ENCODE assay signal across 8 cellular contexts in the genomic region with DNA sequence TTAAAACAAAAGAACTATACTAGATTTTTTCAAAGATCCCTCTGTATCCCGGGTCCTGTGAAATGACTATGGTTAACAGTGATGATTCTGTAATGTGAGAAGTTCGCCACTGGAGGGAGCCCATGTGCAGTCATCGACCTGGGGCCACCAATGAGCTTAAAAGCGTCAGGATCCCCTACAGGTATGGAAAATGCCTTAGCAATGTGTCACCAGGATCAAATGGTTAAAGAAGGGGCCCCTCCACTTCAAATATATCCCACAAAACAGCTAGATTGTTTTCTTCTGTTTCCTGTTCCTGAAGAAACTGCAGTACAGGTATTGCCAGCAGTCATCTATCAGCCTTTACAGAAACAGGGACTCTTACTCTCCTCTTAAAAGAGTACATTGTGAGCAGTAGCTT. TPM values are rescaled to one million over a fixed set of nuclear protein-coding genes. Genes with fewer than 3 reads are reported as not detected.
A peak's percentile ranks its signal among the peaks of the same experiment; 100 is the strongest.
DNase-seq lines count a peak whose midpoint lies in the region; ATAC-seq and TF ChIP-seq lines count a peak whose summit lies in the region.

No MANE protein-coding gene starts in this region.

- POLR2A ChIA-PET in CD8-positive, alpha-beta T cell (lab: Charles Lee), result interaction anchor here (1.0 to 1.6 kb wide), 2 partner anchors 49 to 77 kb away, joined by 3 to 5 read pairs; no protein-coding TSS in a partner anchor

- CTCF ChIA-PET in CD8-positive, alpha-beta T cell (lab: Charles Lee), result interaction anchor here (0.7 to 8.8 kb wide), 56 partner anchors 8 to 357 kb away, joined by 3 to 155 read pairs (median 4); partner anchors contain the start of genes CHN1, CHRNA1 and SCRN3

- H3K9me3 ChIP-seq in CD8-positive, alpha-beta T cell (ENCODE audit: low read length), result no peaks in the 10 kb centered on the region
- H3K9me3 ChIP-seq in HAP-1, result no peaks in the 10 kb centered on the region

- peak; percentile 53 to 83 (median 68) for DNase-seq in CD8-positive, alpha-beta T cell
- DNase-seq in HAP-1 (ENCODE audit: low spot score in 2 of 2), result peak; percentile 57 to 85
- peak; percentile 39 for DNase-seq in NCI-H2107 treated with DMSO at 0.1 percent for 48 hours (lab: John Stamatoyannopoulos, UW; ENCODE audit: unreplicated experiment)
- DNase-seq in central memory CD8-positive, alpha-beta T cell (ENCODE audit: low spot score in 2 of 2), result peak; percentile 63 to 66
- peak; percentile 85 for DNase-seq in left kidney (ENCODE audit: low read depth, low spot score)
- peak; percentile 45 to 66 (median 57) for DNase-seq in stimulated activated CD4-positive, alpha-beta T cell treated with anti-CD3 and anti-CD28 coated beads, TNF-alpha, amount 100 ng/mL, for 48 hours (ENCODE audit: low read depth in 3 of 3)

- ATAC-seq in CD8-positive, alpha-beta T cell, result peak; percentile 45
- peak; percentile 30 to 42 for ATAC-seq in activated CD4-positive, CD25-positive, alpha-beta regulatory T cell treated with anti-CD3 and anti-CD28 coated beads, Interleukin-2, amount 50 U/mL, for 24 hours
- ATAC-seq in central memory CD8-positive, alpha-beta T cell (replicated peaks; ENCODE audit: extremely low read depth, poor library complexity, severe bottlenecking), result no peak
- no peak for ATAC-seq in GM18505 (IDR thresholded peaks at IDR 0.05; ENCODE audit: unreplicated experiment)

- no peaks in the 10 kb centered on the region for H3K36me3 ChIP-seq in CD8-positive, alpha-beta T cell (ENCODE audit: insufficient read depth, low read length)
- H3K36me3 ChIP-seq in HAP-1 (replicated peaks), result no peaks in the 10 kb centered on the region

- H3K27me3 ChIP-seq in CD8-positive, alpha-beta T cell (ENCODE audit: insufficient read depth, low read length), result no peaks in the 10 kb centered on the region
- no peaks in the 10 kb centered on the region for H3K27me3 ChIP-seq in HAP-1 (ENCODE audit: low read depth)

- H3K27ac Mint-ChIP-seq in CD8-positive, alpha-beta T cell, result peak overlapping the region; percentile 32
- peak overlapping the region; percentile 95 for H3K27ac Mint-ChIP-seq in central memory CD8-positive, alpha-beta T cell (ENCODE audit: low read depth)

- peaks cover 15% of the 10 kb centered on the region for H3K4me1 ChIP-seq in CD8-positive, alpha-beta T cell (ENCODE audit: insufficient read depth, low read length)
- peaks cover 4% of the 10 kb centered on the region for H3K4me1 ChIP-seq in HAP-1

- no peak overlapping the region for H3K4me3 ChIP-seq in CD8-positive, alpha-beta T cell (ENCODE audit: low read depth, low read length)
- H3K4me3 ChIP-seq in HAP-1, result no peak overlapping the region

- peak; percentile 85 for TF ChIP-seq CTCF in CD8-positive, alpha-beta T cell (IDR thresholded peaks at IDR 0.05)

- H3K36me3 Mint-ChIP-seq in CD8-positive, alpha-beta T cell, result no peaks in the 10 kb centered on the region
- peaks cover 8% of the 10 kb centered on the region for H3K36me3 Mint-ChIP-seq in central memory CD8-positive, alpha-beta T cell (ENCODE audit: insufficient read depth)

- no peak overlapping the region for H3K4me3 Mint-ChIP-seq in CD8-positive, alpha-beta T cell
- H3K4me3 Mint-ChIP-seq in central memory CD8-positive, alpha-beta T cell, result no peak overlapping the region

- intact Hi-C loops in CD8-positive, alpha-beta T cell (cut with DNase I, micrococcal nuclease), result loop anchor here (1.0 to 2.0 kb wide), 6 partner anchors 27 to 241 kb away; no protein-coding TSS in a partner anchor

- in situ Hi-C loops in HAP-1 (cut with MboI; ENCODE audit: low sequenced_read_pairs), result no loop called here

- no peak overlapping the region for H3K27ac ChIP-seq in CD8-positive, alpha-beta T cell (ENCODE audit: low read depth, low read length)

- H3K27me3 Mint-ChIP-seq in CD8-positive, alpha-beta T cell (ENCODE audit: low read depth), result no peaks in the 10 kb centered on the region
- H3K27me3 Mint-ChIP-seq in central memory CD8-positive, alpha-beta T cell, result no peaks in the 10 kb centered on the region

- H3K9me3 Mint-ChIP-seq in CD8-positive, alpha-beta T cell, result no peaks in the 10 kb centered on the region
- no peaks in the 10 kb centered on the region for H3K9me3 Mint-ChIP-seq in central memory CD8-positive, alpha-beta T cell

- peaks cover 33% of the 10 kb centered on the region for H3K4me1 Mint-ChIP-seq in CD8-positive, alpha-beta T cell (ENCODE audit: low read depth)
- H3K4me1 Mint-ChIP-seq in central memory CD8-positive, alpha-beta T cell, result peaks cover 40% of the 10 kb centered on the region

- no peak for TF ChIP-seq POLR2A in GM18505 (IDR thresholded peaks at IDR 0.05; ENCODE audit: borderline replicate concordance, extremely low read depth, insufficient read depth, insufficient read length)

RNA-seq across cellular contexts. Expression of gene CHRNA1, which starts 15.3 kb away (rescaled TPM):
- total RNA-seq in CD8-positive, alpha-beta T cell, result under 1 TPM; 0.27 to 0.44 TPM

Comparison
In these comparisons a context has a peak if more than half of its experiments do, and no peak if none do; other contexts are left out.
1. ATAC-seq: peak in CD8-positive, alpha-beta T cell (single experiment) and activated CD4-positive, CD25-positive, alpha-beta regulatory T cell treated with anti-CD3 and anti-CD28 coated beads, Interleukin-2, amount 50 U/mL, for 24 hours (2 of 2); none in central memory CD8-positive, alpha-beta T cell (single experiment) and GM18505 (single experiment).
2. Peak in every context shown above with its lines, with median percentiles within 50 percentile points of each other: DNase-seq.